ENCODE assay signal across 16 cellular contexts in the genomic region with DNA sequence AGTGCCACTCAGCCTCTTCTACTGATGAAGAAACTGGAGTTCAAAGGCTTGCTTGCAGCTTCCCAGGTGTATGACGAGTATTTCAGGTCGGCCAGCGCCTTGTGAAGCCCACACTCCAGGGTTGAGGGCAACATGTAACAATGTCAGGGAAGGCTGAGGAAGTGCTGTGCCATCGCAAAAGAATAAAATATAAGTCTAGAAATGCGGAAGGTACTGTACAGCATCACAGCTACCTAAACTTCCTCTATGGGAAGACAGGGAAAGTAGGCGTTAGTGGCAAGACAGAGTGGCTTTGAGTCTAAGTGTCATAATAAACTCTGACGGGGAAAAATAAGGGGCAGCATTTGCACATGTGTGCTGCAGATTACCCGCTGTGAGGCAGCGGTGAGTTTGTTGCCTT. TPM values are rescaled to one million over a fixed set of nuclear protein-coding genes. Genes with fewer than 3 reads are reported as not detected.
DNase-seq lines count a peak whose midpoint lies in the region; ATAC-seq and TF ChIP-seq lines count a peak whose summit lies in the region.
"Had no signal": no experiment of that assay in that cellular context is flagged by ENCODE, and none has a peak within 500 bp of the region (broad histone marks: within the 10 kb centered on the region; RNA-seq: fewer than 3 reads in every experiment).

No MANE protein-coding gene starts in this region.

- H3K9me3 Mint-ChIP-seq in CD14-positive monocyte: peaks cover 0 to 9% (median 3%) of the 10 kb centered on the region in 7 donors
- H3K9me3 Mint-ChIP-seq in activated naive CD8-positive, alpha-beta T cell treated with anti-CD3 and anti-CD28 coated beads, Interleukin-2, amount 50 U/mL, for 24 hours: no peaks in the 10 kb centered on the region
- H3K9me3 Mint-ChIP-seq in activated naive CD8-positive, alpha-beta T cell treated with anti-CD3 and anti-CD28 coated beads for 36 hours: no peaks in the 10 kb centered on the region
- H3K9me3 Mint-ChIP-seq in activated CD8-positive, alpha-beta memory T cell treated with anti-CD3 and anti-CD28 coated beads, Interleukin-2, amount 10 ng/mL, durations not matched to agents 7 days and 5 days (ENCODE audit: low read depth): no peaks in the 10 kb centered on the region
- H3K9me3 Mint-ChIP-seq: CD8-positive, alpha-beta memory T cell; GM23338; IgD-negative memory B cell had no signal

- H4K91ac ChIP-seq in trophoblast cell (ENCODE audit: low read depth, low read length): no peak overlapping the region

- no CpG with 5 or more reads among the region's 9 CpGs for WGBS in trophoblast cell (ENCODE audit: extremely low coverage, insufficient coverage, insufficient read length)

- peaks cover 23 to 40% of the 10 kb centered on the region in 2 donors for H3K36me3 Mint-ChIP-seq in CD14-positive monocyte
- H3K36me3 Mint-ChIP-seq in activated naive CD8-positive, alpha-beta T cell treated with anti-CD3 and anti-CD28 coated beads, Interleukin-2, amount 50 U/mL, for 24 hours (ENCODE audit: low read depth): peaks cover 5% of the 10 kb centered on the region
- H3K36me3 Mint-ChIP-seq in activated naive CD8-positive, alpha-beta T cell treated with anti-CD3 and anti-CD28 coated beads for 36 hours: no peaks in the 10 kb centered on the region
- H3K36me3 Mint-ChIP-seq in activated CD8-positive, alpha-beta memory T cell treated with anti-CD3 and anti-CD28 coated beads, Interleukin-2, amount 10 ng/mL, durations not matched to agents 7 days and 5 days: peaks cover 4% of the 10 kb centered on the region
- H3K36me3 Mint-ChIP-seq: IgD-negative memory B cell had no signal

- no peak overlapping the region for H3K4me3 Mint-ChIP-seq in CD14-positive monocyte
- H3K4me3 Mint-ChIP-seq in activated naive CD8-positive, alpha-beta T cell treated with anti-CD3 and anti-CD28 coated beads, Interleukin-2, amount 50 U/mL, for 24 hours: no peak overlapping the region
- H3K4me3 Mint-ChIP-seq in activated naive CD8-positive, alpha-beta T cell treated with anti-CD3 and anti-CD28 coated beads for 36 hours: no peak overlapping the region
- H3K4me3 Mint-ChIP-seq in activated CD8-positive, alpha-beta memory T cell treated with anti-CD3 and anti-CD28 coated beads, Interleukin-2, amount 10 ng/mL, durations not matched to agents 7 days and 5 days: no peak overlapping the region
- H3K4me3 Mint-ChIP-seq: B cell; CD8-positive, alpha-beta memory T cell; GM23338; IgD-negative memory B cell had no signal

- peak overlapping the region; percentile 54 for H3K27ac ChIP-seq in HL-60 (replicated peaks)
- peak overlapping the region; percentile 100 for H3K27ac ChIP-seq in VCaP
- H3K27ac ChIP-seq in trophoblast cell (ENCODE audit: low read depth, low read length): no peak overlapping the region

- H3K23ac ChIP-seq in trophoblast cell (ENCODE audit: low read length): no peak overlapping the region

- no peak for ATAC-seq in activated naive CD8-positive, alpha-beta T cell treated with anti-CD3 and anti-CD28 coated beads, Interleukin-2, amount 50 U/mL, for 24 hours
- no peak for ATAC-seq in GM19397 (IDR thresholded peaks at IDR 0.05; ENCODE audit: unreplicated experiment)
- no peak for ATAC-seq in activated CD8-positive, alpha-beta memory T cell treated with anti-CD3 and anti-CD28 coated beads, Interleukin-2, amount 10 ng/mL, durations not matched to agents 7 days and 5 days
- ATAC-seq: GM23338 had no signal

- peaks cover 10 to 13% of the 10 kb centered on the region in 2 experiments for H3K4me1 ChIP-seq in trophoblast cell (ENCODE audit: control insufficient read depth in 1 of 2, insufficient read depth in 2 of 2, low read length in 2 of 2)

- peaks cover 61% of the 10 kb centered on the region for H3K4me1 Mint-ChIP-seq in CD14-positive monocyte
- peaks cover 6% of the 10 kb centered on the region for H3K4me1 Mint-ChIP-seq in activated naive CD8-positive, alpha-beta T cell treated with anti-CD3 and anti-CD28 coated beads, Interleukin-2, amount 50 U/mL, for 24 hours
- H3K4me1 Mint-ChIP-seq in activated naive CD8-positive, alpha-beta T cell treated with anti-CD3 and anti-CD28 coated beads for 36 hours: peaks cover 2% of the 10 kb centered on the region
- peaks cover 5% of the 10 kb centered on the region for H3K4me1 Mint-ChIP-seq in activated CD8-positive, alpha-beta memory T cell treated with anti-CD3 and anti-CD28 coated beads, Interleukin-2, amount 10 ng/mL, durations not matched to agents 7 days and 5 days

- no peak for DNase-seq in CD14-positive monocyte (ENCODE audit: low spot score)
- peak in 1 of 2 experiments; percentile 72 for DNase-seq in HL-60 (ENCODE audit: low read depth in 1 of 2, low spot score in 1 of 2)
- no peak for DNase-seq in trophoblast cell
- no peak for DNase-seq in activated naive CD8-positive, alpha-beta T cell treated with anti-CD3 and anti-CD28 coated beads, Interleukin-2, amount 50 U/mL, for 24 hours
- DNase-seq in activated naive CD8-positive, alpha-beta T cell treated with anti-CD3 and anti-CD28 coated beads for 36 hours: no peak
- DNase-seq in activated CD8-positive, alpha-beta memory T cell treated with anti-CD3 and anti-CD28 coated beads, Interleukin-2, amount 10 ng/mL, durations not matched to agents 7 days and 5 days: no peak
- DNase-seq: C1 segment of cervical spinal cord; CD8-positive, alpha-beta memory T cell; DMS53; GF-D8; H7 had no signal

- peak overlapping the region; percentile 19 for H2AK5ac ChIP-seq in trophoblast cell (ENCODE audit: low read length)

- peak overlapping the region in 5 of 7 donors; percentile 14 to 82 (median 62) for H3K27ac Mint-ChIP-seq in CD14-positive monocyte
- no peak overlapping the region for H3K27ac Mint-ChIP-seq in activated naive CD8-positive, alpha-beta T cell treated with anti-CD3 and anti-CD28 coated beads, Interleukin-2, amount 50 U/mL, for 24 hours
- no peak overlapping the region for H3K27ac Mint-ChIP-seq in activated naive CD8-positive, alpha-beta T cell treated with anti-CD3 and anti-CD28 coated beads for 36 hours
- H3K27ac Mint-ChIP-seq in activated CD8-positive, alpha-beta memory T cell treated with anti-CD3 and anti-CD28 coated beads, Interleukin-2, amount 10 ng/mL, durations not matched to agents 7 days and 5 days: no peak overlapping the region
- H3K27ac Mint-ChIP-seq: B cell, GM23338, IgD-negative memory B cell had no signal

- H3K18ac ChIP-seq in trophoblast cell (ENCODE audit: low read length): no peak overlapping the region

- no peak overlapping the region for H2BK12ac ChIP-seq in trophoblast cell (ENCODE audit: low read length)

- H2BK120ac ChIP-seq in trophoblast cell (ENCODE audit: insufficient read depth, low read length, poor library complexity): no peak overlapping the region

- TF ChIP-seq CTCF in CD14-positive monocyte (IDR thresholded peaks at IDR 0.05) (no peak), HL-60 (IDR thresholded peaks at IDR 0.05; ENCODE audit: insufficient read depth, low read length) (no peak), VCaP (conservative IDR thresholded peaks at IDR 0.05) (no peak)

- no peak overlapping the region for H3K9ac ChIP-seq in trophoblast cell (ENCODE audit: low read length)

- H3K36me3 ChIP-seq in trophoblast cell (ENCODE audit: control insufficient read depth in 1 of 2, insufficient read depth in 2 of 2, low read length in 2 of 2): peaks cover 0 to 2% of the 10 kb centered on the region in 2 experiments

- H3K79me1 ChIP-seq in trophoblast cell (ENCODE audit: low read length): no peaks in the 10 kb centered on the region

- no peak overlapping the region for H3K4me2 ChIP-seq in trophoblast cell (ENCODE audit: low read length)
- H3K4me2 ChIP-seq: GM23338 had no signal

- H3K9me3 ChIP-seq in trophoblast cell (ENCODE audit: insufficient read depth, low read depth, low read length): no peaks in the 10 kb centered on the region

- no peak overlapping the region for H2BK5ac ChIP-seq in trophoblast cell (ENCODE audit: low read depth, low read length, poor library complexity)

- H3K4me3 ChIP-seq in HL-60 (replicated peaks; ENCODE audit: insufficient read depth, low read length) (no peak overlapping the region), trophoblast cell (ENCODE audit: low read depth, low read length) (no peak overlapping the region)
- H3K4me3 ChIP-seq: GM23338 had no signal

- no peak overlapping the region for H4K8ac ChIP-seq in trophoblast cell (ENCODE audit: low read depth, low read length)

- peaks cover 0 to 2% (median 0%) of the 10 kb centered on the region in 3 donors for H3K27me3 Mint-ChIP-seq in CD14-positive monocyte (ENCODE audit: low read depth in 3 of 3)
- H3K27me3 Mint-ChIP-seq in activated naive CD8-positive, alpha-beta T cell treated with anti-CD3 and anti-CD28 coated beads, Interleukin-2, amount 50 U/mL, for 24 hours: no peaks in the 10 kb centered on the region
- no peaks in the 10 kb centered on the region for H3K27me3 Mint-ChIP-seq in activated naive CD8-positive, alpha-beta T cell treated with anti-CD3 and anti-CD28 coated beads for 36 hours
- no peaks in the 10 kb centered on the region for H3K27me3 Mint-ChIP-seq in activated CD8-positive, alpha-beta memory T cell treated with anti-CD3 and anti-CD28 coated beads, Interleukin-2, amount 10 ng/mL, durations not matched to agents 7 days and 5 days
- H3K27me3 Mint-ChIP-seq: B cell; CD8-positive, alpha-beta memory T cell; IgD-negative memory B cell had no signal

- H4K12ac ChIP-seq in trophoblast cell (ENCODE audit: low read depth, low read length): no peak overlapping the region

- no peak overlapping the region for H3K4ac ChIP-seq in trophoblast cell (ENCODE audit: low read depth, low read length)

- H3K79me2 ChIP-seq in trophoblast cell (ENCODE audit: control insufficient read depth, insufficient read depth, low read length, poor library complexity): no peaks in the 10 kb centered on the region

- CTCF ChIA-PET in activated CD8-positive, alpha-beta memory T cell treated with anti-CD3 and anti-CD28 coated beads, Interleukin-2, amount 10 ng/mL, durations not matched to agents 7 days and 5 days (lab: Charles Lee): interaction anchor here (0.8 to 1.5 kb wide), 2 partner anchors 12 to 17 kb away, joined by 3 to 5 read pairs; no protein-coding TSS in a partner anchor

- intact Hi-C loops in CD14-positive monocyte (cut with micrococcal nuclease): loop anchor here in 1 of 2 donors (5.0 kb wide), 1 partner anchor 33 kb away; no protein-coding TSS in a partner anchor

- no peak overlapping the region for H3K14ac ChIP-seq in trophoblast cell (ENCODE audit: low read length)

- H2AFZ ChIP-seq in trophoblast cell (ENCODE audit: insufficient read depth, low read length, poor library complexity): no peak overlapping the region
- H2AFZ ChIP-seq: GM23338 had no signal

- H3K27me3 ChIP-seq in HL-60 (ENCODE audit: insufficient read depth, poor library complexity, severe bottlenecking) (no peaks in the 10 kb centered on the region), trophoblast cell (ENCODE audit: insufficient read depth, low read length) (no peaks in the 10 kb centered on the region)

RNA-seq across cellular contexts. Expression of a gene that starts 28.9 kb away (rescaled TPM):
- polyA plus RNA-seq in CD14-positive monocyte: 10 to 100 TPM in 1 of 2 donors, 1 to 10 TPM in 1; 6.0 to 11.0 TPM
- polyA plus RNA-seq in trophoblast cell (2013): 26.7 and 27.3 TPM in 2 replicates
- total RNA-seq in activated naive CD8-positive, alpha-beta T cell treated with anti-CD3 and anti-CD28 coated beads for 36 hours: 10 to 100 TPM in 1 of 2 experiments, 1 to 10 TPM in 1; 9.9 to 10.9 TPM
- 10 to 100 TPM; 20.2 to 25.5 TPM for total RNA-seq in activated CD8-positive, alpha-beta memory T cell treated with anti-CD3 and anti-CD28 coated beads, Interleukin-2, amount 10 ng/mL, durations not matched to agents 7 days and 5 days

RNA-seq across cellular contexts. Expression of a gene that starts 50.6 kb away (rescaled TPM):
- polyA plus RNA-seq in CD14-positive monocyte: under 1 TPM; 0.32 to 0.40 TPM
- polyA plus RNA-seq in trophoblast cell (2013): 2.9 and 3.3 TPM in 2 replicates
- total RNA-seq in activated naive CD8-positive, alpha-beta T cell treated with anti-CD3 and anti-CD28 coated beads for 36 hours: 1 to 10 TPM; 9.5 to 9.7 TPM
- total RNA-seq in activated CD8-positive, alpha-beta memory T cell treated with anti-CD3 and anti-CD28 coated beads, Interleukin-2, amount 10 ng/mL, durations not matched to agents 7 days and 5 days: 10 to 100 TPM; 16.1 to 18.6 TPM

Comparison
In these comparisons a context has a peak if more than half of its experiments do, and no peak if none do; other contexts are left out.
1. H3K27ac Mint-ChIP-seq: peak in CD14-positive monocyte (5 of 7); none in activated naive CD8-positive, alpha-beta T cell treated with anti-CD3 and anti-CD28 coated beads, Interleukin-2, amount 50 U/mL, for 24 hours (single experiment), activated naive CD8-positive, alpha-beta T cell treated with anti-CD3 and anti-CD28 coated beads for 36 hours (single experiment) and activated CD8-positive, alpha-beta memory T cell treated with anti-CD3 and anti-CD28 coated beads, Interleukin-2, amount 10 ng/mL, durations not matched to agents 7 days and 5 days (single experiment).